ENCODE assay signal across 9 cellular contexts in the genomic region with DNA sequence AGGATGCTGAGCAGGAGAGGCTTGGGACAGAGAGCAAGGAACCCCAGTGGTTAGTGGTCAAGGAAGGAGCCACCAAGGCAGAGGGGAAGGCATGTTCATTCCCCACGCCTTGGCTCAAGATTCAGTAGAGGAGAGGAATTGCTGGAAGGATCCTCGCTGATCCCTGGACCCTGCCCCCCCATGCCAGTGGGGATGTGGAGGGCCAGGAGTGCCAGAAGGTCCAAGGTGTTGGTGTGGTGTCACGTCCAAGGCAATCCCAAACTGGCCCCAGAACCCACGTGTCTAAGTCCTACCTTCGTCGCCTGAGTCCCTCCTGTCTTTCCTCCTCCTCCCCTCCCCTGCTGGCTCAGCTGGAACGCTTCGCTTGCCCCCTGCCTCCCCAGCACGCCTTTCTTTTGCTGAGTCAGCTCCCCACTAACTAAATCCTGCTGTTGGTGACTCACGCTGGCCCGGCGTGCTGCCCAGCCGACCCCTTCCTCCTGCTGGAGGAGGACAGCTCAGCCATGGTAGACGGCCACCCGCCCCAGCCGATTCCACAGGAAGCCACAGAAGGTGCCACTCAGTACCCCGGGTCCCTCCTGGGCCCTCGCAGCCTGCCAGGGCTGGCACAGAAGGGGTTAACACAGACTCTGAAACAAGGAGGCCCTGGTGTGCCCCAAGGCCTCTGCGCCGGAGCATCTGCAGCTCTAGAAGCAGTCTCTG. TPM values are rescaled to one million over a fixed set of nuclear protein-coding genes. Genes with fewer than 3 reads are reported as not detected.
DNase-seq lines count a peak whose midpoint lies in the region; ATAC-seq and TF ChIP-seq lines count a peak whose summit lies in the region.
"Had no signal": no experiment of that assay in that cellular context is flagged by ENCODE, and none has a peak within 500 bp of the region (broad histone marks: within the 10 kb centered on the region; RNA-seq: fewer than 3 reads in every experiment).

No MANE protein-coding gene starts in this region.

- peak overlapping the region; percentile 22; the same call in 1 of the 2 replicates for H3K4me3 Mint-ChIP-seq in HFFc6
- H3K4me3 Mint-ChIP-seq: central memory CD8-positive, alpha-beta T cell had no signal

- no peak for ATAC-seq in GM19463 (IDR thresholded peaks at IDR 0.05; ENCODE audit: unreplicated experiment)
- no peak for ATAC-seq in HG03196 (IDR thresholded peaks at IDR 0.05; ENCODE audit: unreplicated experiment)
- no peak for ATAC-seq in GM18498 (IDR thresholded peaks at IDR 0.05; ENCODE audit: unreplicated experiment)

- peaks cover 10% of the 10 kb centered on the region for H3K27me3 Mint-ChIP-seq in HFFc6 (ENCODE audit: insufficient read depth)

- peak; percentile 92 for DNase-seq in HFFc6
- DNase-seq in amniotic stem cell (lab: John Stamatoyannopoulos, UW), result peak; percentile 87
- peak; percentile 93 for DNase-seq in iris pigment epithelial cell (ENCODE audit: low read depth)
- DNase-seq in stromal cell of bone marrow (ENCODE audit: low read depth), result peak; percentile 79
- no peak for DNase-seq in NCI-H1048 (lab: John Stamatoyannopoulos, UW)

- peaks cover 77% of the 10 kb centered on the region for H3K4me1 Mint-ChIP-seq in HFFc6 (ENCODE audit: low read depth)
- H3K4me1 Mint-ChIP-seq: central memory CD8-positive, alpha-beta T cell had no signal

- peak overlapping the region; percentile 86 for H3K27ac Mint-ChIP-seq in HFFc6

- peak; percentile 36; the same call in 1 of the 2 replicates for TF ChIP-seq CTCF in HFFc6 (IDR thresholded peaks at IDR 0.05)

- no peaks in the 10 kb centered on the region for H3K9me3 Mint-ChIP-seq in HFFc6
- H3K9me3 Mint-ChIP-seq: central memory CD8-positive, alpha-beta T cell had no signal

- peaks cover 34% of the 10 kb centered on the region for H3K36me3 Mint-ChIP-seq in HFFc6 (ENCODE audit: low read depth)

RNA-seq across cellular contexts. Expression of a gene that starts 37.6 kb away (rescaled TPM):
- total RNA-seq in HFFc6 (2021; fragmentation: NEBNext Ultra II Directional; extraction: Animal tissue kit (Norgen Biotek cat#: 25700)), result not detected

RNA-seq across cellular contexts. Expression of a gene that starts 44.4 kb away (rescaled TPM):
- not detected for total RNA-seq in HFFc6 (2021; fragmentation: NEBNext Ultra II Directional; extraction: Animal tissue kit (Norgen Biotek cat#: 25700))
